ENCODE assay signal across 8 cellular contexts in the genomic region with DNA sequence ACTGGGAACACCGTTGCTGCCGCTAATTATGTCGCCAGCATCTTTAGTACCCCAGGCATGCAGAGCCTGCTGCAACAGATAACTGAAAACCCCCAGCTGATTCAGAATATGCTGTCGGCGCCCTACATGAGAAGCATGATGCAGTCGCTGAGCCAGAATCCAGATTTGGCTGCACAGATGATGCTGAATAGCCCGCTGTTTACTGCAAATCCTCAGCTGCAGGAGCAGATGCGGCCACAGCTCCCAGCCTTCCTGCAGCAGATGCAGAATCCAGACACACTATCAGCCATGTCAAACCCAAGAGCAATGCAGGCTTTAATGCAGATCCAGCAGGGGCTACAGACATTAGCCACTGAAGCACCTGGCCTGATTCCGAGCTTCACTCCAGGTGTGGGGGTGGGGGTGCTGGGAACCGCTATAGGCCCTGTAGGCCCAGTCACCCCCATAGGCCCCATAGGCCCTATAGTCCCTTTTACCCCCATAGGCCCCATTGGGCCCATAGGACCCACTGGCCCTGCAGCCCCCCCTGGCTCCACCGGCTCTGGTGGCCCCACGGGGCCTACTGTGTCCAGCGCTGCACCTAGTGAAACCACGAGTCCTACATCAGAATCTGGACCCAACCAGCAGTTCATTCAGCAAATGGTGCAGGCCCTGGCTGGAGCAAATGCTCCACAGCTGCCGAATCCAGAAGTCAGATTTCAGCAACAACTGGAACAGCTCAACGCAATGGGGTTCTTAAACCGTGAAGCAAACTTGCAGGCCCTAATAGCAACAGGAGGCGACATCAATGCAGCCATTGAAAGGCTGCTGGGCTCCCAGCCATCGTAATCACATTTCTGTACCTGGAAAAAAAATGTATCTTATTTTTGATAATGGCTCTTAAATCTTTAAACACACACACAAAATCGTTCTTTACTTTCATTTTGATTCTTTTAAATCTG. TPM values are rescaled to one million over a fixed set of nuclear protein-coding genes. Genes with fewer than 3 reads are reported as not detected.
A peak's percentile ranks its signal among the peaks of the same experiment; 100 is the strongest.
DNase-seq lines count a peak whose midpoint lies in the region; ATAC-seq and TF ChIP-seq lines count a peak whose summit lies in the region.

No MANE protein-coding gene starts in this region.

- H3K4me3 ChIP-seq in Caco-2 (ENCODE audit: low read depth, low read length) (peak overlapping the region; percentile 77), HUES48 (ENCODE audit: low read depth, low read length) (peak overlapping the region; percentile 88), adrenal gland (peak overlapping the region in 3 of 4 donors; percentile 35 to 68 (median 56))

- intact Hi-C loops in Caco-2 (cut with micrococcal nuclease; ENCODE audit: unreplicated experiment) = no loop called here
- intact Hi-C loops in adrenal gland (cut with DNase I) = no loop called here

- TF ChIP-seq POLR2A in adrenal gland (IDR thresholded peaks at IDR 0.05) = no peak

- ATAC-seq in HG02973 (IDR thresholded peaks at IDR 0.05; ENCODE audit: unreplicated experiment) (no peak), HG03025 (IDR thresholded peaks at IDR 0.05; ENCODE audit: low FRiP score, unreplicated experiment) (no peak)

- CTCF ChIA-PET in Caco-2 (lab: Charles Lee) = no interaction called here

- H3K27ac ChIP-seq in HUES48 (ENCODE audit: low read depth, low read length) (no peak overlapping the region), adrenal gland (peak overlapping the region in 2 of 5 donors; percentile 96 to 99)

- TF ChIP-seq CTCF in Caco-2 (IDR thresholded peaks at IDR 0.05; ENCODE audit: insufficient read depth in 1 of 2, low read depth in 1 of 2, low read length in 1 of 2, severe bottlenecking in 1 of 2, unreplicated experiment in 1 of 2) (no peak), adrenal gland (IDR thresholded peaks at IDR 0.05) (no peak)

- no peaks in the 10 kb centered on the region for H3K27me3 ChIP-seq in Caco-2 (replicated peaks; ENCODE audit: control insufficient read depth, insufficient read depth, low read length)
- no peaks in the 10 kb centered on the region for H3K27me3 ChIP-seq in HUES48 (ENCODE audit: control insufficient read depth, insufficient read depth, low read length)
- H3K27me3 ChIP-seq in adrenal gland = no peaks in the 10 kb centered on the region

- no peak for DNase-seq in Caco-2
- no peak for DNase-seq in adrenal gland
- peak; percentile 7 for DNase-seq in left kidney (ENCODE audit: low read depth, low spot score)
- peak; percentile 37 for DNase-seq in stimulated activated CD8-positive, alpha-beta memory T cell treated with anti-CD3 and anti-CD28 coated beads, Interleukin-4, amount 100 ng/mL, for 48 hours
- DNase-seq in GM19240 (ENCODE audit: insufficient read length, low spot score) = no peak

- no peaks in the 10 kb centered on the region for H3K9me3 Mint-ChIP-seq in Caco-2 (ENCODE audit: unreplicated experiment)

- peaks cover 1% of the 10 kb centered on the region; the same call in 1 of the 2 replicates for H3K36me3 ChIP-seq in Caco-2 (ENCODE audit: control insufficient read depth, insufficient read depth, low read length)
- peaks cover 7% of the 10 kb centered on the region; the same call in 1 of the 2 replicates for H3K36me3 ChIP-seq in HUES48 (ENCODE audit: control insufficient read depth, insufficient read depth, low read length)
- no peaks in the 10 kb centered on the region for H3K36me3 ChIP-seq in adrenal gland (replicated peaks in 1 of 2)

- H3K27ac Mint-ChIP-seq in Caco-2 (ENCODE audit: unreplicated experiment) = no peak overlapping the region

- no peak overlapping the region for H3K9ac ChIP-seq in HUES48 (ENCODE audit: low read depth, low read length)

- H3K9me3 ChIP-seq in Caco-2 (no peaks in the 10 kb centered on the region), HUES48 (ENCODE audit: control insufficient read depth, insufficient read depth, low read length) (peaks cover 17% of the 10 kb centered on the region; the same call in 1 of the 2 replicates), adrenal gland (replicated peaks in 1 of 3) (no peaks in the 10 kb centered on the region)

- POLR2A ChIA-PET in Caco-2 (lab: Charles Lee) = no interaction called here

- no TSS peak for BruUV-seq in Caco-2 (replicated peaks; lab: Mats Ljungman, UMichigan)

- WGBS in adrenal gland, 4 donors = 0 to 37% (median 20%) methylated on average over 3 to 20 of the region's 20 CpGs

- H3K36me3 Mint-ChIP-seq in Caco-2 (ENCODE audit: insufficient read depth, unreplicated experiment) = no peaks in the 10 kb centered on the region

- no peaks in the 10 kb centered on the region for H3K4me1 ChIP-seq in Caco-2
- H3K4me1 ChIP-seq in HUES48 (ENCODE audit: control insufficient read depth, insufficient read depth, low read length) = no peaks in the 10 kb centered on the region
- peaks cover 8 to 12% of the 10 kb centered on the region in 2 donors for H3K4me1 ChIP-seq in adrenal gland (replicated peaks in 1 of 2)

- H3K27me3 Mint-ChIP-seq in Caco-2 (ENCODE audit: insufficient read depth, unreplicated experiment) = no peaks in the 10 kb centered on the region

- peak overlapping the region; percentile 78 for H3K4me3 Mint-ChIP-seq in Caco-2 (ENCODE audit: unreplicated experiment)

- peaks cover 11% of the 10 kb centered on the region for H3K4me1 Mint-ChIP-seq in Caco-2 (ENCODE audit: low read depth, unreplicated experiment)

RNA-seq across cellular contexts. Expression of a gene that starts 1.8 kb away (rescaled TPM):
- 20.3 and 22.6 TPM in 2 replicates for total RNA-seq in Caco-2 (2022)
- total RNA-seq in adrenal gland = 10 to 100 TPM; 20.6 to 44.0 (median 35.7) TPM
- 10 to 100 TPM in 1 of 3 donors, 1 to 10 TPM in 2; 6.8 to 43.3 (median 8.2) TPM for polyA plus RNA-seq in adrenal gland

Comparison
In these comparisons a context has a peak if more than half of its experiments do, and no peak if none do; other contexts are left out.
1. DNase-seq: peak in left kidney (single experiment) and stimulated activated CD8-positive, alpha-beta memory T cell treated with anti-CD3 and anti-CD28 coated beads, Interleukin-4, amount 100 ng/mL, for 48 hours (single experiment); none in Caco-2 (0 of 2), adrenal gland (0 of 7) and GM19240 (single experiment).
2. Peak in every context shown above with its lines, with median percentiles within 50 percentile points of each other: H3K4me3 ChIP-seq.